Comparison of ENCODE assay signal across 1 cellular context in the genomic region with DNA sequence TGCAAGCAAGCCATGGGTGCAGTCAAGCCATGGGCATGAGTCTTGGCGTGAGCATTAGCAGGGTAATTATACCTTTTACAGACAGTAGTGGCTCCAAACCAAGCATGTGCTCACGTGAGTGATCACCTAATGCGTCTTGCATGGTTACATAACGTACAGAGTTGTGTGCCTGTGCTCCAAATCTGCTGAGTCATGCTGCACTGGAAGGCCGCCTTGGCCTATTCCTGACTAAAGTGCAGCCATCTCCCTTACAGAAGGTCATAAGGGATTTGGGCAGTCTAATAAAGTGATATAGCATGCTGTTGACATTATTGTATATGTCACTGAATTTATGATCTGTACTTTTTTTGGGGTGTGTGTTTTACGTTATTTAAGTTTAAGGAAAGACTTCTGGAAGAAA.
TF ChIP-seq lines count a peak whose summit lies in the region.

No MANE protein-coding gene starts in this region.

TF ChIP-seq in HepG2, 621 proteins besides CTCF, POLR2A, EP300 and RAD21 (continued from another document):
- TF ChIP-seq, protein P1, sequence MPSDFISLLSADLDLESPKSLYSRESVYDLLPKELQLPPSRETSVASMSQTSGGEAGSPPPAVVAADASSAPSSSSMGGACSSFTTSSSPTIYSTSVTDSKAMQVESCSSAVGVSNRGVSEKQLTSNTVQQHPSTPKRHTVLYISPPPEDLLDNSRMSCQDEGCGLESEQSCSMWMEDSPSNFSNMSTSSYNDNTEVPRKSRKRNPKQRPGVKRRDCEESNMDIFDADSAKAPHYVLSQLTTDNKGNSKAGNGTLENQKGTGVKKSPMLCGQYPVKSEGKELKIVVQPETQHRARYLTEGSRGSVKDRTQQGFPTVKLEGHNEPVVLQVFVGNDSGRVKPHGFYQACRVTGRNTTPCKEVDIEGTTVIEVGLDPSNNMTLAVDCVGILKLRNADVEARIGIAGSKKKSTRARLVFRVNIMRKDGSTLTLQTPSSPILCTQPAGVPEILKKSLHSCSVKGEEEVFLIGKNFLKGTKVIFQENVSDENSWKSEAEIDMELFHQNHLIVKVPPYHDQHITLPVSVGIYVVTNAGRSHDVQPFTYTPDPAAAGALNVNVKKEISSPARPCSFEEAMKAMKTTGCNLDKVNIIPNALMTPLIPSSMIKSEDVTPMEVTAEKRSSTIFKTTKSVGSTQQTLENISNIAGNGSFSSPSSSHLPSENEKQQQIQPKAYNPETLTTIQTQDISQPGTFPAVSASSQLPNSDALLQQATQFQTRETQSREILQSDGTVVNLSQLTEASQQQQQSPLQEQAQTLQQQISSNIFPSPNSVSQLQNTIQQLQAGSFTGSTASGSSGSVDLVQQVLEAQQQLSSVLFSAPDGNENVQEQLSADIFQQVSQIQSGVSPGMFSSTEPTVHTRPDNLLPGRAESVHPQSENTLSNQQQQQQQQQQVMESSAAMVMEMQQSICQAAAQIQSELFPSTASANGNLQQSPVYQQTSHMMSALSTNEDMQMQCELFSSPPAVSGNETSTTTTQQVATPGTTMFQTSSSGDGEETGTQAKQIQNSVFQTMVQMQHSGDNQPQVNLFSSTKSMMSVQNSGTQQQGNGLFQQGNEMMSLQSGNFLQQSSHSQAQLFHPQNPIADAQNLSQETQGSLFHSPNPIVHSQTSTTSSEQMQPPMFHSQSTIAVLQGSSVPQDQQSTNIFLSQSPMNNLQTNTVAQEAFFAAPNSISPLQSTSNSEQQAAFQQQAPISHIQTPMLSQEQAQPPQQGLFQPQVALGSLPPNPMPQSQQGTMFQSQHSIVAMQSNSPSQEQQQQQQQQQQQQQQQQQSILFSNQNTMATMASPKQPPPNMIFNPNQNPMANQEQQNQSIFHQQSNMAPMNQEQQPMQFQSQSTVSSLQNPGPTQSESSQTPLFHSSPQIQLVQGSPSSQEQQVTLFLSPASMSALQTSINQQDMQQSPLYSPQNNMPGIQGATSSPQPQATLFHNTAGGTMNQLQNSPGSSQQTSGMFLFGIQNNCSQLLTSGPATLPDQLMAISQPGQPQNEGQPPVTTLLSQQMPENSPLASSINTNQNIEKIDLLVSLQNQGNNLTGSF (CRISPR knock-in tag; IDR thresholded peaks at IDR 0.05): no peak
- no peak for TF ChIP-seq ZNF343 (CRISPR knock-in tag; IDR thresholded peaks at IDR 0.05)
- TF ChIP-seq, protein P2, sequence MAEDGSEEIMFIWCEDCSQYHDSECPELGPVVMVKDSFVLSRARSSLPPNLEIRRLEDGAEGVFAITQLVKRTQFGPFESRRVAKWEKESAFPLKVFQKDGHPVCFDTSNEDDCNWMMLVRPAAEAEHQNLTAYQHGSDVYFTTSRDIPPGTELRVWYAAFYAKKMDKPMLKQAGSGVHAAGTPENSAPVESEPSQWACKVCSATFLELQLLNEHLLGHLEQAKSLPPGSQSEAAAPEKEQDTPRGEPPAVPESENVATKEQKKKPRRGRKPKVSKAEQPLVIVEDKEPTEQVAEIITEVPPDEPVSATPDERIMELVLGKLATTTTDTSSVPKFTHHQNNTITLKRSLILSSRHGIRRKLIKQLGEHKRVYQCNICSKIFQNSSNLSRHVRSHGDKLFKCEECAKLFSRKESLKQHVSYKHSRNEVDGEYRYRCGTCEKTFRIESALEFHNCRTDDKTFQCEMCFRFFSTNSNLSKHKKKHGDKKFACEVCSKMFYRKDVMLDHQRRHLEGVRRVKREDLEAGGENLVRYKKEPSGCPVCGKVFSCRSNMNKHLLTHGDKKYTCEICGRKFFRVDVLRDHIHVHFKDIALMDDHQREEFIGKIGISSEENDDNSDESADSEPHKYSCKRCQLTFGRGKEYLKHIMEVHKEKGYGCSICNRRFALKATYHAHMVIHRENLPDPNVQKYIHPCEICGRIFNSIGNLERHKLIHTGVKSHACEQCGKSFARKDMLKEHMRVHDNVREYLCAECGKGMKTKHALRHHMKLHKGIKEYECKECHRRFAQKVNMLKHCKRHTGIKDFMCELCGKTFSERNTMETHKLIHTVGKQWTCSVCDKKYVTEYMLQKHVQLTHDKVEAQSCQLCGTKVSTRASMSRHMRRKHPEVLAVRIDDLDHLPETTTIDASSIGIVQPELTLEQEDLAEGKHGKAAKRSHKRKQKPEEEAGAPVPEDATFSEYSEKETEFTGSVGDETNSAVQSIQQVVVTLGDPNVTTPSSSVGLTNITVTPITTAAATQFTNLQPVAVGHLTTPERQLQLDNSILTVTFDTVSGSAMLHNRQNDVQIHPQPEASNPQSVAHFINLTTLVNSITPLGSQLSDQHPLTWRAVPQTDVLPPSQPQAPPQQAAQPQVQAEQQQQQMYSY (CRISPR knock-in tag; IDR thresholded peaks at IDR 0.05): no peak
- TF ChIP-seq MAFK (conservative IDR thresholded peaks at IDR 0.05 in 1 of 2, IDR thresholded peaks at IDR 0.05 in 1 of 2; ENCODE audit: low read length in 2 of 2): peak; percentile 94 to 96
- TF ChIP-seq ZNF331 (CRISPR knock-in tag; IDR thresholded peaks at IDR 0.05): 0 out of 2 replicates have a peak, but pooled peaks have one; percentile 15
- peak; percentile 88 for TF ChIP-seq MAFF (IDR thresholded peaks at IDR 0.05; ENCODE audit: low read depth, low read length)
- TF ChIP-seq ZBTB38 (CRISPR knock-in tag; IDR thresholded peaks at IDR 0.05): peak; percentile 79; the same call in 1 of the 2 replicates
- no peak for TF ChIP-seq ADNP (CRISPR knock-in tag; IDR thresholded peaks at IDR 0.05)
- no peak for TF ChIP-seq ISL2 (CRISPR knock-in tag; IDR thresholded peaks at IDR 0.05)
- TF ChIP-seq, protein P3, sequence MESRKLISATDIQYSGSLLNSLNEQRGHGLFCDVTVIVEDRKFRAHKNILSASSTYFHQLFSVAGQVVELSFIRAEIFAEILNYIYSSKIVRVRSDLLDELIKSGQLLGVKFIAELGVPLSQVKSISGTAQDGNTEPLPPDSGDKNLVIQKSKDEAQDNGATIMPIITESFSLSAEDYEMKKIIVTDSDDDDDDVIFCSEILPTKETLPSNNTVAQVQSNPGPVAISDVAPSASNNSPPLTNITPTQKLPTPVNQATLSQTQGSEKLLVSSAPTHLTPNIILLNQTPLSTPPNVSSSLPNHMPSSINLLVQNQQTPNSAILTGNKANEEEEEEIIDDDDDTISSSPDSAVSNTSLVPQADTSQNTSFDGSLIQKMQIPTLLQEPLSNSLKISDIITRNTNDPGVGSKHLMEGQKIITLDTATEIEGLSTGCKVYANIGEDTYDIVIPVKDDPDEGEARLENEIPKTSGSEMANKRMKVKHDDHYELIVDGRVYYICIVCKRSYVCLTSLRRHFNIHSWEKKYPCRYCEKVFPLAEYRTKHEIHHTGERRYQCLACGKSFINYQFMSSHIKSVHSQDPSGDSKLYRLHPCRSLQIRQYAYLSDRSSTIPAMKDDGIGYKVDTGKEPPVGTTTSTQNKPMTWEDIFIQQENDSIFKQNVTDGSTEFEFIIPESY (CRISPR knock-in tag; IDR thresholded peaks at IDR 0.05): peak; percentile 73
- peak; percentile 51; the same call in 1 of the 2 replicates for TF ChIP-seq ZMYM4 (CRISPR knock-in tag; IDR thresholded peaks at IDR 0.05)
- TF ChIP-seq, protein P4, sequence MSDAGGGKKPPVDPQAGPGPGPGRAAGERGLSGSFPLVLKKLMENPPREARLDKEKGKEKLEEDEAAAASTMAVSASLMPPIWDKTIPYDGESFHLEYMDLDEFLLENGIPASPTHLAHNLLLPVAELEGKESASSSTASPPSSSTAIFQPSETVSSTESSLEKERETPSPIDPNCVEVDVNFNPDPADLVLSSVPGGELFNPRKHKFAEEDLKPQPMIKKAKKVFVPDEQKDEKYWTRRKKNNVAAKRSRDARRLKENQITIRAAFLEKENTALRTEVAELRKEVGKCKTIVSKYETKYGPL (CRISPR knock-in tag; IDR thresholded peaks at IDR 0.05): peak; percentile 59; the same call in 1 of the 2 replicates
- TF ChIP-seq, protein P5, sequence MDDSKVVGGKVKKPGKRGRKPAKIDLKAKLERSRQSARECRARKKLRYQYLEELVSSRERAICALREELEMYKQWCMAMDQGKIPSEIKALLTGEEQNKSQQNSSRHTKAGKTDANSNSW (CRISPR knock-in tag; IDR thresholded peaks at IDR 0.05; ENCODE audit: borderline replicate concordance): no peak
- no peak for TF ChIP-seq NFYC (CRISPR knock-in tag; IDR thresholded peaks at IDR 0.05)
- no peak for TF ChIP-seq PITX1 (CRISPR knock-in tag; IDR thresholded peaks at IDR 0.05)
- no peak for TF ChIP-seq ZSCAN12 (CRISPR knock-in tag; IDR thresholded peaks at IDR 0.05)
- peak; percentile 71; the same call in 1 of the 2 replicates for TF ChIP-seq NFE2 (CRISPR knock-in tag; IDR thresholded peaks at IDR 0.05)
- no peak for TF ChIP-seq CCAR2 (optimal IDR thresholded peaks at IDR 0.05; ENCODE audit: low read depth, low read length)
- TF ChIP-seq, protein P6, sequence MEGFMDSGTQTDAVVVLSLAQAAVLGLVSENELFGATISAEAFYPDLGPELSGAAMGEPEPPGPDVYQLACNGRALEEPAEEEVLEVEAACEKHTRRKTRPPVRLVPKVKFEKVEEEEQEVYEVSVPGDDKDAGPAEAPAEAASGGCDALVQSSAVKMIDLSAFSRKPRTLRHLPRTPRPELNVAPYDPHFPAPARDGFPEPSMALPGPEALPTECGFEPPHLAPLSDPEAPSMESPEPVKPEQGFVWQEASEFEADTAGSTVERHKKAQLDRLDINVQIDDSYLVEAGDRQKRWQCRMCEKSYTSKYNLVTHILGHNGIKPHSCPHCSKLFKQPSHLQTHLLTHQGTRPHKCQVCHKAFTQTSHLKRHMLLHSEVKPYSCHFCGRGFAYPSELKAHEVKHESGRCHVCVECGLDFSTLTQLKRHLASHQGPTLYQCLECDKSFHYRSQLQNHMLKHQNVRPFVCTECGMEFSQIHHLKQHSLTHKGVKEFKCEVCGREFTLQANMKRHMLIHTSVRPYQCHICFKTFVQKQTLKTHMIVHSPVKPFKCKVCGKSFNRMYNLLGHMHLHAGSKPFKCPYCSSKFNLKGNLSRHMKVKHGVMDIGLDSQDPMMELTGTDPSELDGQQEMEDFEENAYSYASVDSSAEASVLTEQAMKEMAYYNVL (CRISPR knock-in tag; IDR thresholded peaks at IDR 0.05; ENCODE audit: borderline replicate concordance): no peak
- TF ChIP-seq TSC22D2 (CRISPR knock-in tag; IDR thresholded peaks at IDR 0.05; ENCODE audit: borderline replicate concordance): no peak
- TF ChIP-seq, protein P7, sequence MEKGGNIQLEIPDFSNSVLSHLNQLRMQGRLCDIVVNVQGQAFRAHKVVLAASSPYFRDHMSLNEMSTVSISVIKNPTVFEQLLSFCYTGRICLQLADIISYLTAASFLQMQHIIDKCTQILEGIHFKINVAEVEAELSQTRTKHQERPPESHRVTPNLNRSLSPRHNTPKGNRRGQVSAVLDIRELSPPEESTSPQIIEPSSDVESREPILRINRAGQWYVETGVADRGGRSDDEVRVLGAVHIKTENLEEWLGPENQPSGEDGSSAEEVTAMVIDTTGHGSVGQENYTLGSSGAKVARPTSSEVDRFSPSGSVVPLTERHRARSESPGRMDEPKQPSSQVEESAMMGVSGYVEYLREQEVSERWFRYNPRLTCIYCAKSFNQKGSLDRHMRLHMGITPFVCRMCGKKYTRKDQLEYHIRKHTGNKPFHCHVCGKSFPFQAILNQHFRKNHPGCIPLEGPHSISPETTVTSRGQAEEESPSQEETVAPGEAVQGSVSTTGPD (CRISPR knock-in tag; IDR thresholded peaks at IDR 0.05): no peak
- TF ChIP-seq HOXA7 (CRISPR knock-in tag; IDR thresholded peaks at IDR 0.05): no peak
- peak; percentile 80 for TF ChIP-seq MAFG (CRISPR knock-in tag; IDR thresholded peaks at IDR 0.05)
- TF ChIP-seq ZNF562 (CRISPR knock-in tag; IDR thresholded peaks at IDR 0.05; ENCODE audit: borderline replicate concordance): no peak
- 0 out of 2 replicates have a peak, but pooled peaks have one; percentile 17 for TF ChIP-seq FOSL2 (CRISPR knock-in tag; IDR thresholded peaks at IDR 0.05)
- TF ChIP-seq, protein P8, sequence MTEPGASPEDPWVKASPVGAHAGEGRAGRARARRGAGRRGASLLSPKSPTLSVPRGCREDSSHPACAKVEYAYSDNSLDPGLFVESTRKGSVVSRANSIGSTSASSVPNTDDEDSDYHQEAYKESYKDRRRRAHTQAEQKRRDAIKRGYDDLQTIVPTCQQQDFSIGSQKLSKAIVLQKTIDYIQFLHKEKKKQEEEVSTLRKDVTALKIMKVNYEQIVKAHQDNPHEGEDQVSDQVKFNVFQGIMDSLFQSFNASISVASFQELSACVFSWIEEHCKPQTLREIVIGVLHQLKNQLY (CRISPR knock-in tag; IDR thresholded peaks at IDR 0.05): no peak
- TF ChIP-seq, protein P9, sequence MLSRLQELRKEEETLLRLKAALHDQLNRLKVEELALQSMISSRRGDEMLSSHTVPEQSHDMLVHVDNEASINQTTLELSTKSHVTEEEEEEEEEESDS (CRISPR knock-in tag; IDR thresholded peaks at IDR 0.05; ENCODE audit: borderline replicate concordance): no peak
- TF ChIP-seq, protein P10, sequence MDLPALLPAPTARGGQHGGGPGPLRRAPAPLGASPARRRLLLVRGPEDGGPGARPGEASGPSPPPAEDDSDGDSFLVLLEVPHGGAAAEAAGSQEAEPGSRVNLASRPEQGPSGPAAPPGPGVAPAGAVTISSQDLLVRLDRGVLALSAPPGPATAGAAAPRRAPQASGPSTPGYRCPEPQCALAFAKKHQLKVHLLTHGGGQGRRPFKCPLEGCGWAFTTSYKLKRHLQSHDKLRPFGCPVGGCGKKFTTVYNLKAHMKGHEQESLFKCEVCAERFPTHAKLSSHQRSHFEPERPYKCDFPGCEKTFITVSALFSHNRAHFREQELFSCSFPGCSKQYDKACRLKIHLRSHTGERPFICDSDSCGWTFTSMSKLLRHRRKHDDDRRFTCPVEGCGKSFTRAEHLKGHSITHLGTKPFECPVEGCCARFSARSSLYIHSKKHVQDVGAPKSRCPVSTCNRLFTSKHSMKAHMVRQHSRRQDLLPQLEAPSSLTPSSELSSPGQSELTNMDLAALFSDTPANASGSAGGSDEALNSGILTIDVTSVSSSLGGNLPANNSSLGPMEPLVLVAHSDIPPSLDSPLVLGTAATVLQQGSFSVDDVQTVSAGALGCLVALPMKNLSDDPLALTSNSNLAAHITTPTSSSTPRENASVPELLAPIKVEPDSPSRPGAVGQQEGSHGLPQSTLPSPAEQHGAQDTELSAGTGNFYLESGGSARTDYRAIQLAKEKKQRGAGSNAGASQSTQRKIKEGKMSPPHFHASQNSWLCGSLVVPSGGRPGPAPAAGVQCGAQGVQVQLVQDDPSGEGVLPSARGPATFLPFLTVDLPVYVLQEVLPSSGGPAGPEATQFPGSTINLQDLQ (CRISPR knock-in tag; IDR thresholded peaks at IDR 0.05): no peak
- no peak for TF ChIP-seq NR2C2 (CRISPR knock-in tag; IDR thresholded peaks at IDR 0.05; ENCODE audit: borderline replicate concordance)
- TF ChIP-seq, protein P11, sequence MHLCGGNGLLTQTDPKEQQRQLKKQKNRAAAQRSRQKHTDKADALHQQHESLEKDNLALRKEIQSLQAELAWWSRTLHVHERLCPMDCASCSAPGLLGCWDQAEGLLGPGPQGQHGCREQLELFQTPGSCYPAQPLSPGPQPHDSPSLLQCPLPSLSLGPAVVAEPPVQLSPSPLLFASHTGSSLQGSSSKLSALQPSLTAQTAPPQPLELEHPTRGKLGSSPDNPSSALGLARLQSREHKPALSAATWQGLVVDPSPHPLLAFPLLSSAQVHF (CRISPR knock-in tag; IDR thresholded peaks at IDR 0.05): no peak
- TF ChIP-seq HNRNPK (IDR thresholded peaks at IDR 0.05; ENCODE audit: low read depth, low read length, poor library complexity, severe bottlenecking): no peak
- TF ChIP-seq SCMH1 (CRISPR knock-in tag; IDR thresholded peaks at IDR 0.05; ENCODE audit: borderline replicate concordance): no peak
- TF ChIP-seq NFE2L2 (IDR thresholded peaks at IDR 0.05; ENCODE audit: low read length): peak; percentile 97
